In the genomic region with DNA sequence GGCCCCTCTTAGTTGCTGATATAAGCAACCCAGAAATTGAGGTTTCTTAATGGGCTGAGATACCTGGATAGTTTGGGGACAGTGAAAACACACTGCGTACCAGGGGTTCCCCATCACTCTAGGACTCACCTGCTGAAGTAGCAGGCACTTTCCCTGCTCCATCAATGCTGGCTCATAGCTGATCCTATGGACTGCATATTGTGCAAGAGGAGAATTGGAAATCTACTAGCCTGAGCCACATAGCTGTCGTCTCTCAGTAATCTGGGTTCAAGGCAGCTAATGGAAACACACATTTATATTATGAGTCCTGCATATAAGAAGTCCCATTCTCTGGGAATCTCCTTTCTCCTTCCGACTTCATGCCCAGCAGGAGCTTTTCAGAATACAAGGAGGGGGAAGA, we compare ENCODE assay signal across 22 cellular contexts. TPM values are rescaled to one million over a fixed set of nuclear protein-coding genes. Genes with fewer than 3 reads are reported as not detected.
A peak's percentile ranks its signal among the peaks of the same experiment; 100 is the strongest.
DNase-seq lines count a peak whose midpoint lies in the region; ATAC-seq, FAIRE-seq and TF ChIP-seq lines count a peak whose summit lies in the region.
"Had no signal": no experiment of that assay in that cellular context is flagged by ENCODE, and none has a peak within 500 bp of the region (broad histone marks: within the 10 kb centered on the region; RNA-seq: fewer than 3 reads in every experiment).

No MANE protein-coding gene starts in this region.

- H3K9me3 ChIP-seq in HepG2 (ENCODE audit: low read length) (no peaks in the 10 kb centered on the region), right lobe of liver (no peaks in the 10 kb centered on the region), K562 (replicated peaks; ENCODE audit: control insufficient read depth, insufficient read depth, low read depth, low read length) (no peaks in the 10 kb centered on the region)
- H3K9me3 ChIP-seq: BLaER1, Caco-2 had no signal

- BruUV-seq in HepG2 (replicated peaks; lab: Mats Ljungman, UMichigan) = no TSS peak
- BruUV-seq in K562 (replicated peaks; lab: Mats Ljungman, UMichigan) = no TSS peak

- DNase-seq in HepG2 (ENCODE audit: low spot score) (no peak), right lobe of liver (no peak), K562 (ENCODE audit: extremely low read depth in 1 of 4, low spot score in 3 of 4) (no peak), neural crest cell (ENCODE audit: low read depth, low spot score) (no peak), GM13977 (ENCODE audit: low spot score) (no peak)
- DNase-seq: Caco-2; CD4-positive, CD25-positive, alpha-beta regulatory T cell; CD8-positive, alpha-beta T cell; DMS153; DND-41; GM23248; H9 had no signal

- POLR2A ChIA-PET in HepG2 (lab: Yijun Ruan, JAX) (interaction anchor here (10.6 kb wide), 1 partner anchor 20 kb away, joined by 430 read pairs; no protein-coding TSS in a partner anchor), K562 (lab: Yijun Ruan, JAX) (no interaction called here)

- TF ChIP-seq CTCF in HepG2 (CRISPR knock-in tag; IDR thresholded peaks at IDR 0.05) (no peak), right lobe of liver (IDR thresholded peaks at IDR 0.05) (no peak), K562 (IDR thresholded peaks at IDR 0.05 in 2 of 3, conservative IDR thresholded peaks at IDR 0.05 in 1 of 3; ENCODE audit: insufficient read depth in 2 of 3, low read depth in 1 of 3, low read length in 3 of 3) (no peak), neural crest cell (conservative IDR thresholded peaks at IDR 0.05) (no peak), GM13977 (IDR thresholded peaks at IDR 0.05; ENCODE audit: extremely low read depth, insufficient read depth, missing control alignments) (no peak)

- TF ChIP-seq EP300 in HepG2 (IDR thresholded peaks at IDR 0.05; ENCODE audit: low read depth in 2 of 2, low read length in 2 of 2) = no peak
- no peak for TF ChIP-seq EP300 in HepG2 (CRISPR knock-in tag; IDR thresholded peaks at IDR 0.05; ENCODE audit: borderline replicate concordance)
- no peak for TF ChIP-seq EP300 in K562 (IDR thresholded peaks at IDR 0.05; ENCODE audit: low read length)

- peak overlapping the region; percentile 20 for H3K4me3 Mint-ChIP-seq in neural crest cell
- H3K4me3 Mint-ChIP-seq: B cell; CD4-positive, CD25-positive, alpha-beta regulatory T cell; CD8-positive, alpha-beta T cell; H9 had no signal

- 67% methylated on average over 3 of the region's 3 CpGs for WGBS in HepG2 (ENCODE audit: low lambda C conversion rate)
- WGBS in right lobe of liver (ENCODE audit: insufficient coverage, low coverage, low lambda C conversion rate, missing lambda C conversion rate) = 100% methylated on average over 1 of the region's 3 CpGs
- WGBS in K562 (ENCODE audit: insufficient coverage, low coverage, missing lambda C conversion rate) = 3% methylated on average over 3 of the region's 3 CpGs

- no peak overlapping the region for H3K9ac ChIP-seq in HepG2 (ENCODE audit: insufficient read depth, low read depth, low read length)
- no peak overlapping the region for H3K9ac ChIP-seq in K562 (ENCODE audit: insufficient read depth in 1 of 2, low read depth in 2 of 2, low read length in 2 of 2)
- H3K9ac ChIP-seq: BLaER1, GM23248 had no signal

- TF ChIP-seq RAD21 in HepG2 (CRISPR knock-in tag; IDR thresholded peaks at IDR 0.05) (no peak), K562 (CRISPR knock-in tag; conservative IDR thresholded peaks at IDR 0.05 in 1 of 2, IDR thresholded peaks at IDR 0.05 in 1 of 2) (no peak)

- H3K9me3 Mint-ChIP-seq in neural crest cell = no peaks in the 10 kb centered on the region
- H3K9me3 Mint-ChIP-seq: CD4-positive, CD25-positive, alpha-beta regulatory T cell; CD8-positive, alpha-beta T cell; H9 had no signal

- no peak overlapping the region for H3K27ac Mint-ChIP-seq in neural crest cell (ENCODE audit: unreplicated experiment)
- H3K27ac Mint-ChIP-seq: B cell; CD8-positive, alpha-beta T cell; H9 had no signal

- CTCF ChIA-PET in HepG2 (lab: Yijun Ruan, JAX; ENCODE audit: low intra/inter-chr PET ratio, low total read pairs) = no interaction called here
- CTCF ChIA-PET in K562 (lab: Yijun Ruan, JAX; ENCODE audit: low intra/inter-chr PET ratio) = no interaction called here

- H3K27me3 ChIP-seq in HepG2 (ENCODE audit: control insufficient read depth in 1 of 2, insufficient read depth in 2 of 2, low read length in 2 of 2) = no peaks in the 10 kb centered on the region; a peak in 1 of 5 replicates
- H3K27me3 ChIP-seq in right lobe of liver = no peaks in the 10 kb centered on the region
- H3K27me3 ChIP-seq in K562 (ENCODE audit: control insufficient read depth in 2 of 2, insufficient read depth in 2 of 2, low read length in 2 of 2) = peaks cover 4 to 8% of the 10 kb centered on the region in 2 experiments; a peak in 3 of 5 replicates
- H3K27me3 ChIP-seq: BLaER1 had no signal

- H3K4me3 ChIP-seq in HepG2 (replicated peaks in 1 of 3; ENCODE audit: insufficient read depth in 1 of 3, low read depth in 2 of 3, low read length in 3 of 3) (no peak overlapping the region), right lobe of liver (no peak overlapping the region), K562 (no peak overlapping the region)
- H3K4me3 ChIP-seq: BLaER1, GM23248 had no signal

- H4K20me1 ChIP-seq in HepG2 (ENCODE audit: insufficient read depth, low read length) (no peaks in the 10 kb centered on the region), K562 (replicated peaks; ENCODE audit: control insufficient read depth, insufficient read depth, low read length) (no peaks in the 10 kb centered on the region)
- H4K20me1 ChIP-seq: BLaER1 had no signal

- peaks cover 44% of the 10 kb centered on the region for H3K4me1 Mint-ChIP-seq in neural crest cell

- FAIRE-seq in HepG2 (lab: Jason Lieb, UNC) (no peak), K562 (lab: Jason Lieb, UNC) (no peak)
- FAIRE-seq: A204.1, G401.6, GM12892, GM19239 had no signal

- in situ Hi-C loops in HepG2 (cut with HindIII; ENCODE audit: extremely low pct_ligation_motif_present, low pct_unique_long_range_greater_than_20kb) (loop anchor here (5.0 kb wide), 1 partner anchor 98 kb away; no protein-coding TSS in a partner anchor), K562 (cut with MboI) (no loop called here), GM13977 (cut with MboI; ENCODE audit: low pct_unique_long_range_greater_than_20kb, low sequenced_read_pairs, unreplicated experiment) (no loop called here)

- no peak overlapping the region for H2AFZ ChIP-seq in HepG2 (ENCODE audit: low read length)
- H2AFZ ChIP-seq in K562 (ENCODE audit: low read depth, low read length) = no peak overlapping the region
- H2AFZ ChIP-seq: GM23248 had no signal

- ATAC-seq in HepG2 = peak; percentile 55
- no peak for ATAC-seq in right lobe of liver
- no peak for ATAC-seq in K562
- no peak for ATAC-seq in HG03378 (IDR thresholded peaks at IDR 0.05; ENCODE audit: unreplicated experiment)
- ATAC-seq: CD8-positive, alpha-beta T cell; HCT116 had no signal

- intact Hi-C loops in HepG2 (cut with micrococcal nuclease; ENCODE audit: unreplicated experiment) = loop anchor here (10.0 kb wide), 2 partner anchors 285 to 345 kb away; partner anchors contain the start of gene ATP2B1
- intact Hi-C loops in right lobe of liver (cut with DNase I) = no loop called here
- intact Hi-C loops in K562 (cut with micrococcal nuclease) = no loop called here

- H3K79me2 ChIP-seq in HepG2 (ENCODE audit: insufficient read depth, low read length) (peaks cover 21% of the 10 kb centered on the region), K562 (ENCODE audit: control insufficient read depth, insufficient read depth, low read length) (no peaks in the 10 kb centered on the region)

- no peaks in the 10 kb centered on the region for H3K27me3 Mint-ChIP-seq in neural crest cell (ENCODE audit: low read depth)
- H3K27me3 Mint-ChIP-seq: B cell had no signal

- peaks cover 81% of the 10 kb centered on the region for H3K4me1 ChIP-seq in HepG2 (ENCODE audit: insufficient read depth, low read length)
- peaks cover 0 to 44% (median 11%) of the 10 kb centered on the region in 4 donors for H3K4me1 ChIP-seq in right lobe of liver
- H3K4me1 ChIP-seq in K562 (replicated peaks in 1 of 2; ENCODE audit: control insufficient read depth in 2 of 2, insufficient read depth in 2 of 2, low read length in 2 of 2) = no peaks in the 10 kb centered on the region

- H3K27ac ChIP-seq in HepG2 (ENCODE audit: extremely low read length, insufficient read depth, low read length) = peak overlapping the region; percentile 17
- H3K27ac ChIP-seq in right lobe of liver = no peak overlapping the region
- no peak overlapping the region for H3K27ac ChIP-seq in K562 (ENCODE audit: extremely low read depth, low read depth, low read length)
- H3K27ac ChIP-seq: 22Rv1, BLaER1, C4-2B, GM23248 had no signal

- TF ChIP-seq POLR2A in HepG2 (IDR thresholded peaks at IDR 0.05; ENCODE audit: insufficient read depth in 1 of 2, low read depth in 2 of 2, low read length in 2 of 2) (no peak), right lobe of liver (IDR thresholded peaks at IDR 0.05) (no peak), K562 (conservative IDR thresholded peaks at IDR 0.05) (no peak)

- peaks cover 5% of the 10 kb centered on the region for H3K36me3 Mint-ChIP-seq in neural crest cell (ENCODE audit: low read depth)
- H3K36me3 Mint-ChIP-seq: CD8-positive, alpha-beta T cell had no signal

- no peaks in the 10 kb centered on the region for H3K9me1 ChIP-seq in K562 (ENCODE audit: control insufficient read depth, insufficient read depth, low read length)

- no peaks in the 10 kb centered on the region for H3K36me3 ChIP-seq in HepG2 (replicated peaks in 1 of 2; ENCODE audit: control insufficient read depth in 1 of 2, insufficient read depth in 2 of 2, low read length in 2 of 2)
- no peaks in the 10 kb centered on the region for H3K36me3 ChIP-seq in right lobe of liver
- no peaks in the 10 kb centered on the region for H3K36me3 ChIP-seq in K562 (ENCODE audit: control insufficient read depth, insufficient read depth, low read length)
- H3K36me3 ChIP-seq: BLaER1 had no signal

- H3K4me2 ChIP-seq in HepG2 (ENCODE audit: low read depth, low read length) = no peak overlapping the region
- H3K4me2 ChIP-seq in K562 (ENCODE audit: insufficient read depth, low read length) = no peak overlapping the region
- H3K4me2 ChIP-seq: BLaER1 had no signal

RNA-seq across cellular contexts. Expression of gene DUSP6, which starts 7.3 kb away (rescaled TPM):
- 37.0 and 40.9 TPM in 2 replicates for total RNA-seq in HepG2 (2016; rRNA removed; fragmentation: Illumina TruSeq; extraction: Trizol)
- 4.4 and 4.7 TPM in 2 replicates for total RNA-seq in HepG2 (2016; cell fraction: cytosol; rRNA removed; fragmentation: Illumina TruSeq; extraction: Trizol; ENCODE audit: low read depth)
- total RNA-seq in HepG2 (2016; cell fraction: insoluble cytoplasmic fraction; rRNA removed; fragmentation: Illumina TruSeq; extraction: Trizol) = 36.2 and 41.6 TPM in 2 replicates
- 13.7 and 14.2 TPM in 2 replicates for total RNA-seq in HepG2 (2016; cell fraction: membrane; rRNA removed; fragmentation: Illumina TruSeq; extraction: Trizol)
- total RNA-seq in HepG2 (2016; cell fraction: nucleus; rRNA removed; fragmentation: Illumina TruSeq; extraction: Trizol) = 52.5 and 56.1 TPM in 2 replicates
- 161 and 175 TPM in 2 replicates for polyA plus RNA-seq in HepG2 (2011; rRNA removed)
- polyA plus RNA-seq in HepG2 (2011; cell fraction: cytosol; rRNA removed) = 140 and 159 TPM in 2 replicates
- 198 and 204 TPM in 2 replicates for polyA plus RNA-seq in HepG2 (2011; cell fraction: nucleus; rRNA removed)
- 101 and 134 TPM in 2 replicates for polyA plus RNA-seq in HepG2 (2012)
- polyA plus RNA-seq in HepG2 (2016; cell fraction: cytosol; fragmentation: Illumina TruSeq; extraction: Trizol; ENCODE audit: low read depth) = 1.2 and 1.4 TPM in 2 replicates
- polyA plus RNA-seq in HepG2 (2016; cell fraction: insoluble cytoplasmic fraction; fragmentation: Illumina TruSeq; extraction: Trizol; ENCODE audit: low read depth) = 31.8 and 35.1 TPM in 2 replicates
- polyA plus RNA-seq in HepG2 (2016; cell fraction: membrane; fragmentation: Illumina TruSeq; extraction: Trizol; ENCODE audit: low read depth) = 4.5 and 5.5 TPM in 2 replicates
- 62.5 and 77.8 TPM in 2 replicates for polyA plus RNA-seq in HepG2 (2016; cell fraction: nucleus; fragmentation: Illumina TruSeq; extraction: Trizol; ENCODE audit: insufficient read depth, low read depth)
- 3.5 and 736 TPM in 2 replicates for polyA minus RNA-seq in HepG2 (2011; rRNA and poly(A)+ RNA removed; ENCODE audit: low replicate concordance)
- polyA minus RNA-seq in HepG2 (2011; cell fraction: cytosol; rRNA and poly(A)+ RNA removed) = 161 and 182 TPM in 2 replicates
- 194 and 220 TPM in 2 replicates for polyA minus RNA-seq in HepG2 (2011; cell fraction: nucleus; rRNA and poly(A)+ RNA removed)
- total RNA-seq in right lobe of liver = 100 to 1,000 TPM in 2 of 6 experiments, 10 to 100 TPM in 4; 24.3 to 139 (median 50.4) TPM
- total RNA-seq in K562 (2011; cell fraction: chromatin; rRNA removed; ENCODE audit: low replicate concordance) = 0.19 and 0.26 TPM in 2 replicates
- total RNA-seq in K562 (2011; cell fraction: nucleolus; rRNA removed) = not detected in 2 replicates
- total RNA-seq in K562 (2011; cell fraction: nucleoplasm; rRNA removed) = 0.23 TPM in 1 of 2 replicates, not detected in the other
- total RNA-seq in K562 (2014; rRNA removed) = 0.12 TPM in 1 of 2 replicates, not detected in the other
- 0.06 TPM in 1 of 2 replicates, not detected in the other for total RNA-seq in K562 (2014; rRNA removed; fragmentation: Illumina TruSeq; extraction: Trizol)
- 0.08 and 0.14 TPM in 2 replicates for total RNA-seq in K562 (2015; rRNA removed; fragmentation: Illumina TruSeq; extraction: Trizol)
- total RNA-seq in K562 (2021) = 0.47 and 0.60 TPM in 2 replicates
- 0.08 and 0.20 TPM in 2 replicates for polyA plus RNA-seq in K562 (2011; rRNA removed)
- 0.06 and 0.24 TPM in 2 replicates for polyA plus RNA-seq in K562 (2011; cell fraction: cytosol; rRNA removed)
- 0.57 and 0.65 TPM in 2 replicates for polyA plus RNA-seq in K562 (2011; cell fraction: nucleus; rRNA removed)
- 0.07 and 0.14 TPM in 2 replicates for polyA plus RNA-seq in K562 (2012)
- 0.12 and 0.40 TPM in 2 replicates for polyA plus RNA-seq in K562 (2014; fragmentation: Illumina TruSeq; extraction: Trizol)
- polyA plus RNA-seq in K562 (2014; fragmentation: Nextera tagmentation; extraction: Ambion mirVana) = under 1 TPM; 0.04 TPM
- polyA plus RNA-seq in K562 (2014; rRNA removed) = 0.03 and 0.04 TPM in 2 replicates
- 0.18 TPM in 1 of 2 replicates, not detected in the other for polyA minus RNA-seq in K562 (2011; rRNA and poly(A)+ RNA removed)
- polyA minus RNA-seq in K562 (2011; cell fraction: cytosol; rRNA and poly(A)+ RNA removed) = not detected in 2 replicates
- polyA minus RNA-seq in K562 (2011; cell fraction: nucleus; rRNA and poly(A)+ RNA removed) = 0.13 and 0.44 TPM in 2 replicates
- total RNA-seq in neural crest cell = 109 and 112 TPM in 2 replicates

Comparison
In these comparisons a context has a peak if more than half of its experiments do, and no peak if none do; other contexts are left out.
1. Of the 241 proteins assayed by ChIP-seq in both HepG2 and K562: peak only in HepG2: CEBPG, GATAD2A, HDAC2, MED1, SMC3 and TARDBP; only in K562: none; in both: CEBPB; in neither: 234.